Comparison of ENCODE assay signal across 8 cellular contexts in the genomic region with DNA sequence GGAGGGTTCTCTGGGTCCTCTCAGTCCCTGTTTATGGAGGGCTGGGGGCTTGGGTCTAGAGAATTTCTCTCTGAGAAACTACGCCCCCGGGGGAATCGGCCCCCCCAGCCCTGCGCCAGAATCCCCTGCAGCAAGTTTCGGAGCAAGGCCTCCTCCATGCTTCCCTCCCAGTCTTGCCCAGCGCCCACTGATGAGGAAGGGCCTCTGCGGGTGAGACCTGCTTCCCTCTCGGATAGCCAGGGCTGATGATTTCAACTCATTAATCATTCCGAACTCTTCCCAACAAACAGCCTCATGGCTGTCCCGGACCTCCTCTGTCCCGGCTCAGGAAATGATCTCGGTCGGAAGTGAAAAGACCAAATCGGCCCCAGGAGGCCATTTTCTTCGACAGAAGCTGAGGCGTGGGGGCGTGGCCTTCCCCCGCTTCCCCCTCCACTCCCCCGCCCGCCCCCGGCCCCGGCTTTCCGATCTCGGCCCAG. TPM values are rescaled to one million over a fixed set of nuclear protein-coding genes. Genes with fewer than 3 reads are reported as not detected.
A peak's percentile ranks its signal among the peaks of the same experiment; 100 is the strongest.
DNase-seq lines count a peak whose midpoint lies in the region; ATAC-seq and TF ChIP-seq lines count a peak whose summit lies in the region.

No MANE protein-coding gene starts in this region.

- H3K4me2 ChIP-seq in Karpas-422 (ENCODE audit: low read depth, low read length, poor library complexity, severe bottlenecking) = peak overlapping the region; percentile 92

- H3K9ac ChIP-seq in Karpas-422 (ENCODE audit: low read length) (peak overlapping the region; percentile 81), endocrine pancreas (ENCODE audit: control insufficient read depth, insufficient read depth, low read length) (peak overlapping the region; percentile 11)

- peaks cover 42% of the 10 kb centered on the region for H3K4me1 ChIP-seq in Karpas-422 (ENCODE audit: low read length)
- peaks cover 15% of the 10 kb centered on the region for H3K4me1 ChIP-seq in endocrine pancreas (ENCODE audit: control insufficient read depth, insufficient read depth, low read length)
- peaks cover 36% of the 10 kb centered on the region for H3K4me1 ChIP-seq in mucosa of descending colon (ENCODE audit: low read depth)
- peaks cover 54% of the 10 kb centered on the region for H3K4me1 ChIP-seq in vagina

- ATAC-seq in mucosa of descending colon (peak; percentile 11), HG03442 (IDR thresholded peaks at IDR 0.05; ENCODE audit: unreplicated experiment) (no peak)

- TF ChIP-seq POLR2A in vagina (IDR thresholded peaks at IDR 0.05) = no peak

- H3K4me3 ChIP-seq in Karpas-422 (ENCODE audit: low read length) = peak overlapping the region; percentile 75
- no peak overlapping the region for H3K4me3 ChIP-seq in endocrine pancreas (ENCODE audit: control insufficient read depth, insufficient read depth, low read length)
- H3K4me3 ChIP-seq in mucosa of descending colon = peak overlapping the region; percentile 39
- H3K4me3 ChIP-seq in vagina = peak overlapping the region; percentile 68 to 78

- H3K79me2 ChIP-seq in Karpas-422 (ENCODE audit: low read length) = no peaks in the 10 kb centered on the region

- H3K27me3 ChIP-seq in Karpas-422 (ENCODE audit: low read length) (no peaks in the 10 kb centered on the region), endocrine pancreas (ENCODE audit: control insufficient read depth, insufficient read depth, low read length) (no peaks in the 10 kb centered on the region), vagina (no peaks in the 10 kb centered on the region)

- H3K9me2 ChIP-seq in Karpas-422 (replicated peaks; ENCODE audit: insufficient read depth, low read length) = no peaks in the 10 kb centered on the region

- no peaks in the 10 kb centered on the region for H3K36me3 ChIP-seq in Karpas-422 (ENCODE audit: insufficient read depth, low read length)
- no peaks in the 10 kb centered on the region for H3K36me3 ChIP-seq in endocrine pancreas (ENCODE audit: control insufficient read depth, insufficient read depth, low read length)
- no peaks in the 10 kb centered on the region for H3K36me3 ChIP-seq in mucosa of descending colon (ENCODE audit: low read depth)
- no peaks in the 10 kb centered on the region for H3K36me3 ChIP-seq in vagina

- DNase-seq in activated gamma-delta T cell treated with Interleukin-2 at 50 U/mL for 16 hours = peak; percentile 61
- DNase-seq in activated gamma-delta T cell (lab: John Stamatoyannopoulos, UW) = no peak
- peak; percentile 87 for DNase-seq in Karpas-422
- DNase-seq in T follicular helper cell (ENCODE audit: low read depth) = peak; percentile 53
- peak in 2 of 3 donors; percentile 78 to 81 for DNase-seq in mucosa of descending colon
- peak in 1 of 2 donors; percentile 96 for DNase-seq in vagina (ENCODE audit: extremely low spot score in 2 of 2)

- H3K9me3 ChIP-seq in Karpas-422 (ENCODE audit: low read length) (no peaks in the 10 kb centered on the region), endocrine pancreas (ENCODE audit: control insufficient read depth, low read length) (no peaks in the 10 kb centered on the region), mucosa of descending colon (no peaks in the 10 kb centered on the region), vagina (no peaks in the 10 kb centered on the region)

- intact Hi-C loops in mucosa of descending colon (cut with DNase I, micrococcal nuclease) = no loop called here
- intact Hi-C loops in vagina (cut with DNase I) = loop anchor here (10.0 kb wide), 1 partner anchor 168 kb away; a partner anchor contains a TSS

- TF ChIP-seq CTCF in mucosa of descending colon (IDR thresholded peaks at IDR 0.05) (no peak), vagina (IDR thresholded peaks at IDR 0.05) (no peak)

- peaks cover 28% of the 10 kb centered on the region; the same call in 1 of the 2 replicates for H4K20me1 ChIP-seq in Karpas-422 (ENCODE audit: insufficient read depth, low read depth, low read length)

- H3K27ac ChIP-seq in Karpas-422 (ENCODE audit: low read length) (peak overlapping the region; percentile 93), vagina (peak overlapping the region; percentile 99)

- peak overlapping the region; percentile 79; the same call in 1 of the 2 replicates for H2AFZ ChIP-seq in Karpas-422 (ENCODE audit: low read length)

RNA-seq across cellular contexts. Expression of a gene that starts 1.1 kb away (rescaled TPM):
- total RNA-seq in Karpas-422 (2014; rRNA removed; shearing (Covaris generic); ENCODE audit: low replicate concordance) = 3.5 and 3.7 TPM in 2 replicates
- total RNA-seq in mucosa of descending colon (10 to 100 TPM; 36.7 to 98.2 (median 37.0) TPM), vagina (27.5 TPM)

RNA-seq across cellular contexts. Expression of a gene that starts 11.7 kb away (rescaled TPM):
- 11.4 and 13.4 TPM in 2 replicates for total RNA-seq in Karpas-422 (2014; rRNA removed; shearing (Covaris generic); ENCODE audit: low replicate concordance)
- 10 to 100 TPM; 18.1 to 28.7 (median 26.3) TPM for total RNA-seq in mucosa of descending colon
- 18.9 TPM for total RNA-seq in vagina

RNA-seq across cellular contexts. Expression of a gene that starts 14.5 kb away (rescaled TPM):
- total RNA-seq in Karpas-422 (2014; rRNA removed; shearing (Covaris generic); ENCODE audit: low replicate concordance) = 1.4 and 14.3 TPM in 2 replicates
- total RNA-seq in mucosa of descending colon = 1 to 10 TPM; 3.9 to 9.6 (median 4.5) TPM
- 9.8 TPM for total RNA-seq in vagina

RNA-seq across cellular contexts. Expression of a gene that starts 14.8 kb away (rescaled TPM):
- 0.45 TPM in 1 of 2 replicates, not detected in the other for total RNA-seq in Karpas-422 (2014; rRNA removed; shearing (Covaris generic); ENCODE audit: low replicate concordance)
- total RNA-seq in mucosa of descending colon (100 to 1,000 TPM; 205 to 562 (median 232) TPM), vagina (34.1 TPM)
